12 cellular contexts compared by ENCODE assay signal in the genomic region with DNA sequence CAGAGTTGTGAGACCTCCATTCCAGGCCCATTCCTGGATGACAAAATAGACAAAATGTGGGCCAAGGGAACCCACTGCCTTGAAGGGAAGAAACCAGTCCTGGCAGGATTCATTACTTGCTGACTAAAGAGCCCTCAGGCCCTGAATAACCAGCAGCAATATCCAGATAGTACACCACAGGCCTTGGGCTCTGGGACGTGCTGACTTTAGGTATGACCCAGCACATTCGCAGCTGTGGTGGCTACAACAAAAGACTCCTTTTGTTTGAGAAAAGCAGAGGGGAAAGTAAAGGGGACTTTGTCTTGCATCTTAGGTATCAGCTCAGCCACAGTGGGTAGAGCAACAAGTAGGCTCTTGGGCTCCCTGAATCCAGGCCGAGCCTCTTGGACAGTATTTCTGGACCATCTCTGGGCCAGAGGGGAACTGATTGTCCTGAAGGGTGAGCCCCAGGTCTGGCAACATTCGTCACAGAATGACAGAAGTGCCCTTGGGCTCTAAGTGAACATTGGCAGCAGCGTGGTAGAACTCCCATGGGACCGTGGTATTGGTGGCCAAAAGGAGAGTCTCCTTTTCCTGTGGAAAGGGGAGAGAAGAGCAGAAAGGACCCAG.
A peak's percentile ranks its signal among the peaks of the same experiment; 100 is the strongest.
DNase-seq lines count a peak whose midpoint lies in the region; ATAC-seq and TF ChIP-seq lines count a peak whose summit lies in the region.
"Had no signal": no experiment of that assay in that cellular context is flagged by ENCODE, and none has a peak within 500 bp of the region (broad histone marks: within the 10 kb centered on the region; RNA-seq: fewer than 3 reads in every experiment).

No MANE protein-coding gene starts in this region.

- intact Hi-C loops in activated naive CD4-positive, alpha-beta T cell treated with anti-CD3 and anti-CD28 coated beads for 36 hours (cut with micrococcal nuclease), result no loop called here

- no peak for TF ChIP-seq CTCF in omental fat pad (IDR thresholded peaks at IDR 0.05)

- no peaks in the 10 kb centered on the region for H3K4me1 Mint-ChIP-seq in activated naive CD4-positive, alpha-beta T cell treated with anti-CD3 and anti-CD28 coated beads for 36 hours (ENCODE audit: low read depth)
- H3K4me1 Mint-ChIP-seq: CD8-positive, alpha-beta memory T cell had no signal

- CTCF ChIA-PET in activated naive CD4-positive, alpha-beta T cell treated with anti-CD3 and anti-CD28 coated beads for 36 hours (lab: Charles Lee), result no interaction called here

- no peaks in the 10 kb centered on the region for H3K27me3 Mint-ChIP-seq in activated naive CD4-positive, alpha-beta T cell treated with anti-CD3 and anti-CD28 coated beads for 36 hours (ENCODE audit: low read depth)
- H3K27me3 Mint-ChIP-seq: CD8-positive, alpha-beta memory T cell; T-helper 17 cell had no signal

- no peak overlapping the region for H3K4me3 Mint-ChIP-seq in activated naive CD4-positive, alpha-beta T cell treated with anti-CD3 and anti-CD28 coated beads for 36 hours
- H3K4me3 Mint-ChIP-seq: CD8-positive, alpha-beta memory T cell; T-helper 17 cell had no signal

- peaks cover 60% of the 10 kb centered on the region for H3K36me3 Mint-ChIP-seq in activated naive CD4-positive, alpha-beta T cell treated with anti-CD3 and anti-CD28 coated beads for 36 hours (ENCODE audit: low read depth)
- H3K36me3 Mint-ChIP-seq in activated naive CD4-positive, alpha-beta T cell treated with anti-CD3 and anti-CD28 coated beads, Interleukin-2, amount 50 U/mL, for 72 hours, result peaks cover 46 to 56% of the 10 kb centered on the region in 2 donors

- DNase-seq in activated naive CD4-positive, alpha-beta T cell treated with anti-CD3 and anti-CD28 coated beads for 36 hours, result no peak
- DNase-seq in activated naive CD4-positive, alpha-beta T cell treated with anti-CD3 and anti-CD28 coated beads, Interleukin-2, amount 50 U/mL, for 72 hours (ENCODE audit: low spot score in 2 of 2), result no peak
- DNase-seq in RPMI7951 (ENCODE audit: low read depth) (peak; percentile 37), pons (ENCODE audit: low spot score) (peak; percentile 8), NCI-H1436 treated with DMSO at 0.1 percent for 48 hours (lab: John Stamatoyannopoulos, UW) (no peak), omental fat pad (ENCODE audit: low spot score) (no peak)
- DNase-seq: activated CD4-positive, alpha-beta T cell treated with anti-CD3 and anti-CD28 coated beads for 4 hours; activated T-cell treated with anti-CD3 and anti-CD28 coated beads, Interleukin-2, amount 50 U/mL, for 48 hours; CD8-positive, alpha-beta memory T cell; T-helper 17 cell had no signal

- peak overlapping the region; percentile 52 for H3K27ac Mint-ChIP-seq in activated naive CD4-positive, alpha-beta T cell treated with anti-CD3 and anti-CD28 coated beads for 36 hours
- no peak overlapping the region for H3K27ac Mint-ChIP-seq in activated naive CD4-positive, alpha-beta T cell treated with anti-CD3 and anti-CD28 coated beads, Interleukin-2, amount 50 U/mL, for 72 hours
- H3K27ac Mint-ChIP-seq: T-helper 17 cell had no signal

- no peak for ATAC-seq in activated naive CD4-positive, alpha-beta T cell treated with anti-CD3 and anti-CD28 coated beads, Interleukin-2, amount 50 U/mL, for 72 hours
- ATAC-seq in HG02798 (IDR thresholded peaks at IDR 0.05; ENCODE audit: poor library complexity, unreplicated experiment), result peak; percentile 40
- ATAC-seq in GM21515 (IDR thresholded peaks at IDR 0.05; ENCODE audit: unreplicated experiment), result no peak
- no peak for ATAC-seq in omental fat pad (ENCODE audit: low FRiP score)
- ATAC-seq: T-helper 17 cell had no signal

- H3K9me3 Mint-ChIP-seq in activated naive CD4-positive, alpha-beta T cell treated with anti-CD3 and anti-CD28 coated beads for 36 hours, result peaks cover 1% of the 10 kb centered on the region
- peaks cover 0 to 6% of the 10 kb centered on the region in 2 donors for H3K9me3 Mint-ChIP-seq in activated naive CD4-positive, alpha-beta T cell treated with anti-CD3 and anti-CD28 coated beads, Interleukin-2, amount 50 U/mL, for 72 hours

Comparison
In these comparisons a context has a peak if more than half of its experiments do, and no peak if none do; other contexts are left out.
1. DNase-seq: peak in RPMI7951 (single experiment) and pons (single experiment); none in activated naive CD4-positive, alpha-beta T cell treated with anti-CD3 and anti-CD28 coated beads for 36 hours (single experiment), activated naive CD4-positive, alpha-beta T cell treated with anti-CD3 and anti-CD28 coated beads, Interleukin-2, amount 50 U/mL, for 72 hours (0 of 2), NCI-H1436 treated with DMSO at 0.1 percent for 48 hours (single experiment) and omental fat pad (single experiment).